In genomic region chr18:58004317-58004716, GRCh38 we compare ENCODE assay signal across 17 cellular contexts. TPM values are rescaled to one million over a fixed set of nuclear protein-coding genes. Genes with fewer than 3 reads are reported as not detected.
A peak's percentile ranks its signal among the peaks of the same experiment; 100 is the strongest.
DNase-seq lines count a peak whose midpoint lies in the region; ATAC-seq, FAIRE-seq and TF ChIP-seq lines count a peak whose summit lies in the region.
"Had no signal": no experiment of that assay in that cellular context is flagged by ENCODE, and none has a peak within 500 bp of the region (broad histone marks: within the 10 kb centered on the region; RNA-seq: fewer than 3 reads in every experiment).

No MANE protein-coding gene starts in this region.

- no peaks in the 10 kb centered on the region for H3K36me3 Mint-ChIP-seq in activated naive CD8-positive, alpha-beta T cell treated with anti-CD3 and anti-CD28 coated beads, Interleukin-2, amount 50 U/mL, for 24 hours (ENCODE audit: low read depth)
- H3K36me3 Mint-ChIP-seq in activated naive CD8-positive, alpha-beta T cell treated with anti-CD3 and anti-CD28 coated beads for 36 hours, result no peaks in the 10 kb centered on the region

- no peaks in the 10 kb centered on the region for H3K9me3 Mint-ChIP-seq in activated naive CD8-positive, alpha-beta T cell treated with anti-CD3 and anti-CD28 coated beads, Interleukin-2, amount 50 U/mL, for 24 hours
- H3K9me3 Mint-ChIP-seq in activated naive CD8-positive, alpha-beta T cell treated with anti-CD3 and anti-CD28 coated beads for 36 hours, result no peaks in the 10 kb centered on the region

- peaks cover 10% of the 10 kb centered on the region for H3K4me1 ChIP-seq in RWPE2 (ENCODE audit: insufficient read depth, poor library complexity, severe bottlenecking)
- H3K4me1 ChIP-seq: ascending aorta, sigmoid colon had no signal

- no peak overlapping the region for H3K4me3 Mint-ChIP-seq in activated naive CD8-positive, alpha-beta T cell treated with anti-CD3 and anti-CD28 coated beads, Interleukin-2, amount 50 U/mL, for 24 hours
- H3K4me3 Mint-ChIP-seq in activated naive CD8-positive, alpha-beta T cell treated with anti-CD3 and anti-CD28 coated beads for 36 hours, result no peak overlapping the region
- H3K4me3 Mint-ChIP-seq: naive B cell had no signal

- FAIRE-seq in urothelium cell line (lab: Jason Lieb, UNC), result no peak

- no peak for TF ChIP-seq CTCF in RWPE2 (IDR thresholded peaks at IDR 0.05; ENCODE audit: poor library complexity, severe bottlenecking)

- H3K4me1 Mint-ChIP-seq in activated naive CD8-positive, alpha-beta T cell treated with anti-CD3 and anti-CD28 coated beads, Interleukin-2, amount 50 U/mL, for 24 hours, result peaks cover 6% of the 10 kb centered on the region
- no peaks in the 10 kb centered on the region for H3K4me1 Mint-ChIP-seq in activated naive CD8-positive, alpha-beta T cell treated with anti-CD3 and anti-CD28 coated beads for 36 hours
- H3K4me1 Mint-ChIP-seq: naive B cell had no signal

- DNase-seq in activated naive CD8-positive, alpha-beta T cell treated with anti-CD3 and anti-CD28 coated beads, Interleukin-2, amount 50 U/mL, for 24 hours, result no peak
- no peak for DNase-seq in activated naive CD8-positive, alpha-beta T cell treated with anti-CD3 and anti-CD28 coated beads for 36 hours
- no peak for DNase-seq in RWPE2 (ENCODE audit: low spot score)
- DNase-seq in fibroblast of peridontal ligament (ENCODE audit: extremely low read depth), result peak; percentile 81
- DNase-seq in urothelium cell line (ENCODE audit: low spot score), result peak; percentile 25
- DNase-seq in NOMO-1 treated with dmso at 0.1 percent for 144 hours (lab: John Stamatoyannopoulos, UW; ENCODE audit: unreplicated experiment), result no peak
- DNase-seq: 8988T, activated T-cell treated with anti-CD3 and anti-CD28 coated beads for 4 hours, erythroblast, naive B cell, NCI-H1105 treated with DMSO at 0.1 percent for 48 hours, NCI-H526 treated with DMSO at 0.1 percent for 48 hours, sigmoid colon had no signal

- peak; percentile 5 for ATAC-seq in activated naive CD8-positive, alpha-beta T cell treated with anti-CD3 and anti-CD28 coated beads, Interleukin-2, amount 50 U/mL, for 24 hours
- peak; percentile 93 for ATAC-seq in RWPE2 (ENCODE audit: low read depth)
- ATAC-seq in GM19328 (IDR thresholded peaks at IDR 0.05; ENCODE audit: unreplicated experiment), result no peak
- ATAC-seq in HG03175 (IDR thresholded peaks at IDR 0.05; ENCODE audit: unreplicated experiment), result no peak

- H3K27me3 Mint-ChIP-seq in activated naive CD8-positive, alpha-beta T cell treated with anti-CD3 and anti-CD28 coated beads, Interleukin-2, amount 50 U/mL, for 24 hours, result peaks cover 28% of the 10 kb centered on the region
- peaks cover 27% of the 10 kb centered on the region for H3K27me3 Mint-ChIP-seq in activated naive CD8-positive, alpha-beta T cell treated with anti-CD3 and anti-CD28 coated beads for 36 hours

- H3K9me3 ChIP-seq in RWPE2 (ENCODE audit: severe bottlenecking), result no peaks in the 10 kb centered on the region
- H3K9me3 ChIP-seq: ascending aorta, sigmoid colon, thoracic aorta had no signal

- H3K36me3 ChIP-seq in RWPE2 (ENCODE audit: low read depth), result no peaks in the 10 kb centered on the region
- H3K36me3 ChIP-seq: ascending aorta, sigmoid colon, thoracic aorta had no signal

- no peak overlapping the region for H3K4me3 ChIP-seq in RWPE2 (ENCODE audit: severe bottlenecking)
- H3K4me3 ChIP-seq: ascending aorta, sigmoid colon, thoracic aorta had no signal

- peak overlapping the region; percentile 58 for H3K27ac ChIP-seq in RWPE2 (ENCODE audit: poor library complexity, severe bottlenecking)
- H3K27ac ChIP-seq: ascending aorta, sigmoid colon, thoracic aorta had no signal

- H3K27ac Mint-ChIP-seq in activated naive CD8-positive, alpha-beta T cell treated with anti-CD3 and anti-CD28 coated beads, Interleukin-2, amount 50 U/mL, for 24 hours, result no peak overlapping the region
- H3K27ac Mint-ChIP-seq in activated naive CD8-positive, alpha-beta T cell treated with anti-CD3 and anti-CD28 coated beads for 36 hours, result no peak overlapping the region
- H3K27ac Mint-ChIP-seq: naive B cell had no signal

- H3K27me3 ChIP-seq in RWPE2 (ENCODE audit: insufficient read depth, poor library complexity, severe bottlenecking), result no peaks in the 10 kb centered on the region
- H3K27me3 ChIP-seq: ascending aorta, sigmoid colon had no signal

RNA-seq across cellular contexts. Expression of gene NEDD4L, which starts 39.7 kb away (rescaled TPM):
- total RNA-seq in activated naive CD8-positive, alpha-beta T cell treated with anti-CD3 and anti-CD28 coated beads for 36 hours, result 10 to 100 TPM; 10.5 to 14.4 TPM

Comparison
In these comparisons a context has a peak if more than half of its experiments do, and no peak if none do; other contexts are left out.
1. ATAC-seq: peak in activated naive CD8-positive, alpha-beta T cell treated with anti-CD3 and anti-CD28 coated beads, Interleukin-2, amount 50 U/mL, for 24 hours (single experiment) and RWPE2 (single experiment); none in GM19328 (single experiment) and HG03175 (single experiment).
2. DNase-seq: peak in fibroblast of peridontal ligament (single experiment) and urothelium cell line (single experiment); none in activated naive CD8-positive, alpha-beta T cell treated with anti-CD3 and anti-CD28 coated beads, Interleukin-2, amount 50 U/mL, for 24 hours (single experiment), activated naive CD8-positive, alpha-beta T cell treated with anti-CD3 and anti-CD28 coated beads for 36 hours (single experiment), RWPE2 (single experiment) and NOMO-1 treated with dmso at 0.1 percent for 144 hours (single experiment).